ENCODE assay signal across 10 cellular contexts in the genomic region with DNA sequence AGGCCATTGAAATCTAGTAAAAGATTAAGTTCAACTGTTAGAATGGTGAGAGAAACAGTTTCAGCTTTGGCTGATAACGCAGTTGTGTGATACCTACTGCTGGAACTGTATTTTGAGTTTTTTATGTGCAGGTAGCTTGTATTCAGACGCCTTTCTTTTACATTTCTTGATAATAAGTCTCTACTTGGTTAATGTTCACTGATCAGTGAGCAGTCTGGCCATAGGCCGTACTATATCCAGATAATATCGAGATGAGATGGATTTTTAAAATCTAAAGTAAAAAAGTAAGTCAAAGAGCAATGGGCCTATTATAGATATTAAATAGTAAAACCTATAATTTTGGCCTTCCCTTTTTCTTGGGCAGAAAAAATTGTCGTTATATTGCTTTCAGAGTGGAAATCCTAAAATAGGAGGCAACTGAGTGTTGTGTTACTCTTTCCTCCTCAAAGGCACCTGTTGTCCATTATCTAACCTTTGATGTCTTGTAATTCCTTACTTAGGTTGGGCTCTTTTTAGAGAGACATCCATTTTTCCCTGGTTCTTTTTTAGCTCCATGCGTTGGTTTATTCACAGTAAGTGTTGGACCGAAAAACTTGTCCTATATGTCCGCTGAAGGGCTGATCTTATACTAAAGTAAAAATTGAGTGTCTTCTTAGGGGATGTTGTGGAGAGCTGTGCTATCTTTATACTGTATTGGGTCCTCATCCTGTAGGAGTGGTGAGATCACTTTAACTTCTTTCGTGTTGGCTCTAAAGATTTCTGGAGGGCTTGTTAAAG. TPM values are rescaled to one million over a fixed set of nuclear protein-coding genes. Genes with fewer than 3 reads are reported as not detected.
DNase-seq lines count a peak whose midpoint lies in the region; ATAC-seq, FAIRE-seq and TF ChIP-seq lines count a peak whose summit lies in the region.
"Had no signal": no experiment of that assay in that cellular context is flagged by ENCODE, and none has a peak within 500 bp of the region (broad histone marks: within the 10 kb centered on the region; RNA-seq: fewer than 3 reads in every experiment).

No MANE protein-coding gene starts in this region.

- no peak for ATAC-seq in HG02973 (IDR thresholded peaks at IDR 0.05; ENCODE audit: unreplicated experiment)

- no peak overlapping the region for H2AFZ ChIP-seq in astrocyte (ENCODE audit: low read depth, low read length)

- H3K27me3 Mint-ChIP-seq in astrocyte (ENCODE audit: low read depth, unreplicated experiment) = no peaks in the 10 kb centered on the region

- no peaks in the 10 kb centered on the region for H3K36me3 Mint-ChIP-seq in astrocyte (ENCODE audit: low read depth, unreplicated experiment)

- no peak overlapping the region for H3K27ac ChIP-seq in astrocyte (ENCODE audit: low read depth, low read length)
- peak overlapping the region; percentile 94 to 97 for H3K27ac ChIP-seq in liver (ENCODE audit: low read depth in 1 of 2, low read length in 2 of 2)
- peak overlapping the region; percentile 75 to 85 for H3K27ac ChIP-seq in tibial artery

- H3K36me3 ChIP-seq in astrocyte (ENCODE audit: insufficient read depth, low read length) (no peaks in the 10 kb centered on the region), liver (ENCODE audit: control insufficient read depth in 4 of 4, insufficient read depth in 3 of 4, low read depth in 1 of 4, low read length in 3 of 4) (no peaks in the 10 kb centered on the region), tibial artery (no peaks in the 10 kb centered on the region)

- H3K27ac Mint-ChIP-seq in astrocyte (ENCODE audit: unreplicated experiment) = no peak overlapping the region

- DNase-seq in HFF-Myc (ENCODE audit: extremely low read depth, low read depth) (no peak), astrocyte (ENCODE audit: low read depth) (no peak), tibial artery (no peak), NCI-H146 treated with DMSO at 0.1 percent for 48 hours (lab: John Stamatoyannopoulos, UW; ENCODE audit: unreplicated experiment) (no peak)
- DNase-seq in activated CD4-positive, alpha-beta T cell treated with anti-CD3 and anti-CD28 coated beads, Interleukin-2, amount 50 U/mL, for 48 hours = no peak
- DNase-seq: stimulated activated naive CD4-positive, alpha-beta T cell treated with Interleukin-2 at 50 U/mL for 16 hours had no signal

- whole genome bisulfite sequencing in liver = 33% methylated on average over 9 of the region's 9 CpGs

- peaks cover 64% of the 10 kb centered on the region for H3K79me2 ChIP-seq in astrocyte (ENCODE audit: insufficient read depth, low read length)

- H3K9me3 Mint-ChIP-seq in astrocyte (ENCODE audit: unreplicated experiment) = no peaks in the 10 kb centered on the region
- H3K9me3 Mint-ChIP-seq: neural crest cell had no signal

- H3K4me3 ChIP-seq in HFF-Myc (replicated peaks; ENCODE audit: low read depth, low read length) (peak overlapping the region; percentile 86), astrocyte (ENCODE audit: insufficient read depth, low read depth, low read length) (peak overlapping the region; percentile 90), liver (ENCODE audit: low read depth in 1 of 3, low read length in 3 of 3) (peak overlapping the region; percentile 89 to 98 (median 97)), tibial artery (peak overlapping the region; percentile 65 to 86)

- no peak overlapping the region for H3K4me3 Mint-ChIP-seq in astrocyte (ENCODE audit: unreplicated experiment)
- H3K4me3 Mint-ChIP-seq: neural crest cell had no signal

- intact Hi-C loops in tibial artery (cut with DNase I; ENCODE audit: low total_unique reads) = no loop called here

- H3K9me3 ChIP-seq in astrocyte (ENCODE audit: insufficient read depth, low read depth, low read length) = no peaks in the 10 kb centered on the region
- no peaks in the 10 kb centered on the region for H3K9me3 ChIP-seq in liver (ENCODE audit: control insufficient read depth in 4 of 4, low read length in 3 of 4)
- no peaks in the 10 kb centered on the region for H3K9me3 ChIP-seq in tibial artery

- H4K20me1 ChIP-seq in astrocyte (ENCODE audit: insufficient read depth, low read length) = peaks cover 27% of the 10 kb centered on the region

- H3K9ac ChIP-seq in astrocyte (ENCODE audit: low read length) = peak overlapping the region; percentile 93
- peak overlapping the region; percentile 85 to 94 for H3K9ac ChIP-seq in liver (ENCODE audit: low read depth in 1 of 2, low read length in 2 of 2)

- TF ChIP-seq RAD21 in liver (IDR thresholded peaks at IDR 0.05) = no peak

- peaks cover 10% of the 10 kb centered on the region for H3K4me1 Mint-ChIP-seq in astrocyte (ENCODE audit: low read depth, unreplicated experiment)

- no peaks in the 10 kb centered on the region for H3K27me3 ChIP-seq in astrocyte (ENCODE audit: insufficient read depth, low read length)
- no peaks in the 10 kb centered on the region for H3K27me3 ChIP-seq in liver (ENCODE audit: control insufficient read depth in 4 of 4, insufficient read depth in 4 of 4, low read length in 3 of 4)
- H3K27me3 ChIP-seq in tibial artery = no peaks in the 10 kb centered on the region

- no peak for FAIRE-seq in astrocyte (lab: Jason Lieb, UNC)
- FAIRE-seq: colon had no signal

- H3K4me1 ChIP-seq in astrocyte (ENCODE audit: insufficient read depth, low read length) (peaks cover 14% of the 10 kb centered on the region), liver (ENCODE audit: control insufficient read depth in 4 of 4, insufficient read depth in 4 of 4, low read length in 3 of 4) (peaks cover 10 to 31% (median 14%) of the 10 kb centered on the region in 4 donors), tibial artery (peaks cover 0 to 32% (median 15%) of the 10 kb centered on the region in 4 donors)

- H3K4me2 ChIP-seq in astrocyte (ENCODE audit: low read length) = peak overlapping the region; percentile 99

- TF ChIP-seq CTCF in HFF-Myc (IDR thresholded peaks at IDR 0.05; ENCODE audit: low read depth, low read length, missing control alignments) (no peak), astrocyte (IDR thresholded peaks at IDR 0.05; ENCODE audit: insufficient read depth, low read depth, low read length) (no peak), liver (IDR thresholded peaks at IDR 0.05; ENCODE audit: low read depth, low read length, missing input control) (no peak), tibial artery (IDR thresholded peaks at IDR 0.05) (no peak)

TF ChIP-seq in liver, 16 proteins besides CTCF, POLR2A, EP300 and RAD21:
- TF ChIP-seq NR2F2 (IDR thresholded peaks at IDR 0.05) (no peak), SP1 (IDR thresholded peaks at IDR 0.05) (no peak), EGR1 (IDR thresholded peaks at IDR 0.05; ENCODE audit: low read depth in 2 of 2) (no peak), HNF4A (conservative IDR thresholded peaks at IDR 0.05) (no peak), FOXA1 (IDR thresholded peaks at IDR 0.05) (no peak), HNF4G (IDR thresholded peaks at IDR 0.05) (no peak), TAF1 (conservative IDR thresholded peaks at IDR 0.05) (no peak), JUND (IDR thresholded peaks at IDR 0.05) (no peak), GABPA (IDR thresholded peaks at IDR 0.05 in 1 of 2, conservative IDR thresholded peaks at IDR 0.05 in 1 of 2) (no peak), FOXA2 (IDR thresholded peaks at IDR 0.05) (no peak)
- TF ChIP-seq, protein P1, sequence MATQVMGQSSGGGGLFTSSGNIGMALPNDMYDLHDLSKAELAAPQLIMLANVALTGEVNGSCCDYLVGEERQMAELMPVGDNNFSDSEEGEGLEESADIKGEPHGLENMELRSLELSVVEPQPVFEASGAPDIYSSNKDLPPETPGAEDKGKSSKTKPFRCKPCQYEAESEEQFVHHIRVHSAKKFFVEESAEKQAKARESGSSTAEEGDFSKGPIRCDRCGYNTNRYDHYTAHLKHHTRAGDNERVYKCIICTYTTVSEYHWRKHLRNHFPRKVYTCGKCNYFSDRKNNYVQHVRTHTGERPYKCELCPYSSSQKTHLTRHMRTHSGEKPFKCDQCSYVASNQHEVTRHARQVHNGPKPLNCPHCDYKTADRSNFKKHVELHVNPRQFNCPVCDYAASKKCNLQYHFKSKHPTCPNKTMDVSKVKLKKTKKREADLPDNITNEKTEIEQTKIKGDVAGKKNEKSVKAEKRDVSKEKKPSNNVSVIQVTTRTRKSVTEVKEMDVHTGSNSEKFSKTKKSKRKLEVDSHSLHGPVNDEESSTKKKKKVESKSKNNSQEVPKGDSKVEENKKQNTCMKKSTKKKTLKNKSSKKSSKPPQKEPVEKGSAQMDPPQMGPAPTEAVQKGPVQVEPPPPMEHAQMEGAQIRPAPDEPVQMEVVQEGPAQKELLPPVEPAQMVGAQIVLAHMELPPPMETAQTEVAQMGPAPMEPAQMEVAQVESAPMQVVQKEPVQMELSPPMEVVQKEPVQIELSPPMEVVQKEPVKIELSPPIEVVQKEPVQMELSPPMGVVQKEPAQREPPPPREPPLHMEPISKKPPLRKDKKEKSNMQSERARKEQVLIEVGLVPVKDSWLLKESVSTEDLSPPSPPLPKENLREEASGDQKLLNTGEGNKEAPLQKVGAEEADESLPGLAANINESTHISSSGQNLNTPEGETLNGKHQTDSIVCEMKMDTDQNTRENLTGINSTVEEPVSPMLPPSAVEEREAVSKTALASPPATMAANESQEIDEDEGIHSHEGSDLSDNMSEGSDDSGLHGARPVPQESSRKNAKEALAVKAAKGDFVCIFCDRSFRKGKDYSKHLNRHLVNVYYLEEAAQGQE (IDR thresholded peaks at IDR 0.05) = no peak
- TF ChIP-seq, protein P2, sequence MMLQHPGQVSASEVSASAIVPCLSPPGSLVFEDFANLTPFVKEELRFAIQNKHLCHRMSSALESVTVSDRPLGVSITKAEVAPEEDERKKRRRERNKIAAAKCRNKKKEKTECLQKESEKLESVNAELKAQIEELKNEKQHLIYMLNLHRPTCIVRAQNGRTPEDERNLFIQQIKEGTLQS (IDR thresholded peaks at IDR 0.05) = no peak

RNA-seq across cellular contexts. Expression of a gene that starts 1.7 kb away (rescaled TPM):
- 68.2 and 71.9 TPM in 2 replicates for total RNA-seq in astrocyte
- total RNA-seq in liver = 10 to 100 TPM; 34.5 to 49.6 TPM
- polyA plus RNA-seq in liver = 10 to 100 TPM; 12.8 to 35.1 TPM
